In the genomic region with DNA sequence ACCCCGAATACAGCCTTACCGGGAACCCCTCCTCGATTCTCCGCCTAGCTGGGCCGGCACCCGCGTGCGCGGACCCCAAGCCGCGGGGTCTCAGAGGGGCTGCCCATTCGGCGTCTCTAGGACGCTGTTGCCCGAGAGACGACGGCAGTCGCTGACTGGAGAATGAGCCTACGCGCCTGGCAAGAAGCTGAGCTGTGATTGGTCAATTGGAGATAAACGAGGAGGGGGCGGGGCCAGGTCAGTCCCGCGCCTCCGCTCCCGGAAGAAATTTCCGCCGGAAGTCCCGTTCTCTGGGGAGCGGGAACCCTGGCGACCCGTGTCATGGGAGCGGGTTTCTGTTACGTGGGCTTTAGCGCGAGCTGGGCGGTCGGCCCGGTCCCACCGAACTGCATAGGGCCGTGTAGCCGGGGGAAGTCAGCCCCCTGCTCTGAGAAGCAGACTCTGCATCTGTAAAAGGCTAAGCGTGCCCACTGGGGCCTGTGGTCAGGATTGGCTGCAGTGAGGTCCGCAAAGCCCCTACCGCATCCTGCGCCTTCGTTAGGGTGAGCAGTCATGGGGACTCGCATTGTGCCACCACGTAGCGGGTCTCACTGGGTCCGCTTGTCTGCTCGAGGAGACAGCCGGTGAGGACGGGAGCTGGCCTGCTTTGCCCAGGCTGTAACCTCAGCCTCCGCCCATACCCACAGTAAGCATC, we compare ENCODE assay signal across 8 cellular contexts. TPM values are rescaled to one million over a fixed set of nuclear protein-coding genes. Genes with fewer than 3 reads are reported as not detected.
DNase-seq lines count a peak whose midpoint lies in the region; ATAC-seq lines count a peak whose summit lies in the region.

A gene with protein sequence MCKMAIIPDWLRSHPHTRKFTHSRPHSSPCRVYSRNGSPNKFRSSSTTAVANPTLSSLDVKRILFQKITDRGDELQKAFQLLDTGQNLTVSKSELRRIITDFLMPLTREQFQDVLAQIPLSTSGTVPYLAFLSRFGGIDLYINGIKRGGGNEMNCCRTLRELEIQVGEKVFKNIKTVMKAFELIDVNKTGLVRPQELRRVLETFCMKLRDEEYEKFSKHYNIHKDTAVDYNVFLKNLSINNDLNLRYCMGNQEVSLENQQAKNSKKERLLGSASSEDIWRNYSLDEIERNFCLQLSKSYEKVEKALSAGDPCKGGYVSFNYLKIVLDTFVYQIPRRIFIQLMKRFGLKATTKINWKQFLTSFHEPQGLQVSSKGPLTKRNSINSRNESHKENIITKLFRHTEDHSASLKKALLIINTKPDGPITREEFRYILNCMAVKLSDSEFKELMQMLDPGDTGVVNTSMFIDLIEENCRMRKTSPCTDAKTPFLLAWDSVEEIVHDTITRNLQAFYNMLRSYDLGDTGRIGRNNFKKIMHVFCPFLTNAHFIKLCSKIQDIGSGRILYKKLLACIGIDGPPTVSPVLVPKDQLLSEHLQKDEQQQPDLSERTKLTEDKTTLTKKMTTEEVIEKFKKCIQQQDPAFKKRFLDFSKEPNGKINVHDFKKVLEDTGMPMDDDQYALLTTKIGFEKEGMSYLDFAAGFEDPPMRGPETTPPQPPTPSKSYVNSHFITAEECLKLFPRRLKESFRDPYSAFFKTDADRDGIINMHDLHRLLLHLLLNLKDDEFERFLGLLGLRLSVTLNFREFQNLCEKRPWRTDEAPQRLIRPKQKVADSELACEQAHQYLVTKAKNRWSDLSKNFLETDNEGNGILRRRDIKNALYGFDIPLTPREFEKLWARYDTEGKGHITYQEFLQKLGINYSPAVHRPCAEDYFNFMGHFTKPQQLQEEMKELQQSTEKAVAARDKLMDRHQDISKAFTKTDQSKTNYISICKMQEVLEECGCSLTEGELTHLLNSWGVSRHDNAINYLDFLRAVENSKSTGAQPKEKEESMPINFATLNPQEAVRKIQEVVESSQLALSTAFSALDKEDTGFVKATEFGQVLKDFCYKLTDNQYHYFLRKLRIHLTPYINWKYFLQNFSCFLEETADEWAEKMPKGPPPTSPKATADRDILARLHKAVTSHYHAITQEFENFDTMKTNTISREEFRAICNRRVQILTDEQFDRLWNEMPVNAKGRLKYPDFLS (N-terminal part only) (minus strand): TSS at position 157 of the 694 bp plus-strand sequence. CDS start 29,987 bp downstream, outside the sequence.

- no peaks in the 10 kb centered on the region for H3K9me3 Mint-ChIP-seq in activated CD4-positive, alpha-beta T cell treated with anti-CD3 and anti-CD28 coated beads for 36 hours (ENCODE audit: low read depth)

- no peaks in the 10 kb centered on the region for H3K36me3 ChIP-seq in ACC112 (ENCODE audit: insufficient read depth, low read length)

- H3K36me3 Mint-ChIP-seq in activated CD4-positive, alpha-beta T cell treated with anti-CD3 and anti-CD28 coated beads for 36 hours (ENCODE audit: low read depth), result peaks cover 11% of the 10 kb centered on the region

- peak within 1 kb of the TSS; percentile 98 for H2AFZ ChIP-seq in ACC112 (ENCODE audit: low read length, unreplicated experiment)

- CTCF ChIA-PET in activated CD4-positive, alpha-beta T cell treated with anti-CD3 and anti-CD28 coated beads for 36 hours (lab: Charles Lee), result interaction anchor here (0.6 kb wide), 2 partner anchors 10 to 71 kb away, joined by 3 read pairs; no protein-coding TSS in a partner anchor

- peaks cover 8% of the 10 kb centered on the region for H3K79me2 ChIP-seq in ACC112 (ENCODE audit: control insufficient read depth, insufficient read depth, low read length, unreplicated experiment)

- H3K27ac Mint-ChIP-seq in activated CD4-positive, alpha-beta T cell treated with anti-CD3 and anti-CD28 coated beads for 36 hours, result peak within 1 kb of the TSS; percentile 90

- peak; percentile 81 for ATAC-seq in GM18907 (IDR thresholded peaks at IDR 0.05; ENCODE audit: unreplicated experiment)
- peak; percentile 83 for ATAC-seq in HG03159 (IDR thresholded peaks at IDR 0.05; ENCODE audit: unreplicated experiment)
- ATAC-seq in activated CD4-positive, alpha-beta T cell treated with anti-CD3 and anti-CD28 coated beads for 36 hours, result peak; percentile 89

- H3K4me1 ChIP-seq in ACC112 (ENCODE audit: control insufficient read depth, insufficient read depth, low read length, unreplicated experiment), result peaks cover 7% of the 10 kb centered on the region

- intact Hi-C loops in activated CD4-positive, alpha-beta T cell treated with anti-CD3 and anti-CD28 coated beads for 36 hours (cut with DNase I, micrococcal nuclease), result loop anchor here in 1 of 2 experiments (1.0 to 10.0 kb wide), 4 partner anchors 111 to 813 kb away; a partner anchor contains a TSS

- POLR2A ChIA-PET in activated CD4-positive, alpha-beta T cell treated with anti-CD3 and anti-CD28 coated beads for 36 hours (lab: Charles Lee), result no interaction called here

- peak within 1 kb of the TSS; percentile 69 for H3K27ac ChIP-seq in ACC112 (ENCODE audit: low read depth, low read length)
- peak within 1 kb of the TSS; percentile 82 for H3K27ac ChIP-seq in cingulate gyrus (ENCODE audit: low read depth, low read length)

- H3K4me3 ChIP-seq in ACC112 (ENCODE audit: low read depth, low read length), result peak within 1 kb of the TSS; percentile 91

- peaks cover 23% of the 10 kb centered on the region for H3K4me1 Mint-ChIP-seq in activated CD4-positive, alpha-beta T cell treated with anti-CD3 and anti-CD28 coated beads for 36 hours

- H3K27me3 Mint-ChIP-seq in activated CD4-positive, alpha-beta T cell treated with anti-CD3 and anti-CD28 coated beads for 36 hours, result no peaks in the 10 kb centered on the region

- DNase-seq in NCI-H460 (ENCODE audit: extremely low read depth, low read depth), result peak; percentile 84
- peak; percentile 95 for DNase-seq in activated CD4-positive, alpha-beta T cell treated with anti-CD3 and anti-CD28 coated beads for 36 hours
- peak; percentile 89 for DNase-seq in kidney glomerular epithelial cell (lab: John Stamatoyannopoulos, UW)
- DNase-seq in stimulated activated CD4-positive, alpha-beta T cell treated with anti-CD3 and anti-CD28 coated beads, Interleukin-1b, Interleukin-23, amount 100 ng/mL, for 1 hour (ENCODE audit: low read depth in 2 of 2), result peak; percentile 72 to 84

- no peaks in the 10 kb centered on the region for H3K27me3 ChIP-seq in ACC112 (ENCODE audit: insufficient read depth, low read length)

- H3K4me3 Mint-ChIP-seq in activated CD4-positive, alpha-beta T cell treated with anti-CD3 and anti-CD28 coated beads for 36 hours, result peak within 1 kb of the TSS; percentile 87

RNA-seq across cellular contexts. Expression of the gene that starts here (rescaled TPM):
- 0.40 and 0.61 TPM in 2 replicates for total RNA-seq in NCI-H460 (2014; rRNA removed; shearing (Covaris generic))
- polyA plus RNA-seq in NCI-H460 (2014; cell fraction: nucleus; rRNA removed), result 0.18 TPM in 1 of 2 replicates, not detected in the other
- under 1 TPM; 0.56 to 0.71 TPM for total RNA-seq in activated CD4-positive, alpha-beta T cell treated with anti-CD3 and anti-CD28 coated beads for 36 hours

Comparison
In these comparisons a context has a peak if more than half of its experiments do, and no peak if none do; other contexts are left out.
1. Peak in every context shown above with its lines: DNase-seq, ATAC-seq, H3K4me3 ChIP-seq and H3K27ac ChIP-seq.
2. Peak in DNase-seq in NCI-H460; RNA of the gene not detected or under 1 TPM.
3. Peak in DNase-seq and ATAC-seq in activated CD4-positive, alpha-beta T cell treated with anti-CD3 and anti-CD28 coated beads for 36 hours; RNA of the gene not detected or under 1 TPM.